Comparison of ENCODE assay signal across 9 cellular contexts in the genomic region with DNA sequence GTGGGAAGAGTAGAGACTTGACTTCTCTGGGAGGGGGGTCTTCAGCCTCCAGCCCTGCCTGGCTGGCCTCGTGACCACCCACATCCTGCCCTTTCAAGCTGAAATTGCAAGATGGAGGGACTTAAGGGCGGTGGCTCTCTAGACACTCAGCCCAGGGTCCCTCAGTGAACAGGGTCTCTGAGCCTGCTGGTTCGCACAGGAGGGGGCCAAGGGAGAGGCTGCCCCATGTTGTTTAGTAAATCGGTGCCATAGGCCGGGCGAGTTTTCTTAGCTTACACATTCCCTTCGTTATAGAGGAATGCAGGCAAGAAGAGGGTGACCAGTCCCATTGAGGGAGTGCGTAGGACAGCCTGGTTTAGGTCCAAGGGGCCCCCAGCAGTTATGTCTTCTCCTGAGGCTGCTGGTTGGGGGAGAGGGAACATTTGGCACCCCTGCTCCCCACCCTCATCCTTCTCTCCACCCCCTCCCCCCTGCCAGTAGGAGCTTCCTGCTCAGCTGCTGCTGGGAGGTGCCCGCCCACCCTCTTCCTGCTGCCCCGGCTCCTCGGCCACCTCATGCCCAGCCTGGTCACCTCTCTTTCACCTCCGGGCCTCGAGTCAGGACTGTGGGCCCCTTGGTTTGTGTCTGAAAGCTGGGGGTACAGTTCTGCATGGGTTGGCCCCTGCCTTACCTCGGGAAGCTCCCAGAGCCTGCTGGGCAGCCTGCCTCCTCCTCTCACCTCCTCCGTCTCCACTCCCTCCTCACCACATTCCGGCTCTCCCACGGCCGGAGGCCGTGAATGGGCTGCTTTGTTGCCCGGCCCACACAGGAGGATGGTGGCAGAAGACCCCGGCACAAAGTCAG. TPM values are rescaled to one million over a fixed set of nuclear protein-coding genes. Genes with fewer than 3 reads are reported as not detected.
DNase-seq lines count a peak whose midpoint lies in the region; ATAC-seq and TF ChIP-seq lines count a peak whose summit lies in the region.
"Had no signal": no experiment of that assay in that cellular context is flagged by ENCODE, and none has a peak within 500 bp of the region (broad histone marks: within the 10 kb centered on the region; RNA-seq: fewer than 3 reads in every experiment).

No MANE protein-coding gene starts in this region.

- DNase-seq in A673 (ENCODE audit: low spot score) (peak; percentile 64), caudate nucleus (lab: John Stamatoyannopoulos, UW) (peak in 1 of 61 donors; percentile 25), mesothelial cell of epicardium (ENCODE audit: low spot score in 2 of 2, unreplicated experiment in 2 of 2) (peak in 1 of 2 experiments; percentile 49), erythroblast (lab: John Stamatoyannopoulos, UW) (no peak), D341Med (ENCODE audit: low spot score) (no peak), NCI-H69 (lab: John Stamatoyannopoulos, UW) (no peak)

- H3K9me3 ChIP-seq in A673 (ENCODE audit: low read depth, low read length, poor library complexity, severe bottlenecking) = no peaks in the 10 kb centered on the region
- H3K9me3 ChIP-seq in HUES6 (ENCODE audit: control insufficient read depth, insufficient read depth, low read depth, low read length) = no peaks in the 10 kb centered on the region

- H3K27ac ChIP-seq in A673 (ENCODE audit: low read depth, low read length, poor library complexity, severe bottlenecking) (peak overlapping the region; percentile 89), HUES6 (ENCODE audit: low read depth, low read length) (no peak overlapping the region; the same call in 1 of the 2 replicates), caudate nucleus (ENCODE audit: low read depth, low read length) (peak overlapping the region; percentile 62)

- peak overlapping the region; percentile 35 for H3K4me3 ChIP-seq in A673 (ENCODE audit: low read depth, low read length, poor library complexity, severe bottlenecking)
- H3K4me3 ChIP-seq in HUES6 (ENCODE audit: low read depth, low read length) = no peak overlapping the region

- TF ChIP-seq CTCF in A673 (conservative IDR thresholded peaks at IDR 0.05; ENCODE audit: low read depth, low read length) (no peak), mesothelial cell of epicardium (IDR thresholded peaks at IDR 0.05; ENCODE audit: unreplicated experiment) (no peak)

- peaks cover 5% of the 10 kb centered on the region for H3K36me3 Mint-ChIP-seq in mesothelial cell of epicardium

- TF ChIP-seq POLR2A in erythroblast (IDR thresholded peaks at IDR 0.05; ENCODE audit: low read length) = no peak

- H3K4me3 Mint-ChIP-seq in mesothelial cell of epicardium = peak overlapping the region; percentile 18
- H3K4me3 Mint-ChIP-seq: T-helper 2 cell treated with Interferon-gamma antibody and Interleukin-4, amounts not matched to agents 5 μg/mL and 100 μg/mL, for 36 hours had no signal

- BruUV-seq in A673 (replicated peaks; lab: Mats Ljungman, UMichigan) = no TSS peak

- H3K36me3 ChIP-seq in A673 (ENCODE audit: insufficient read depth, low read length, poor library complexity, severe bottlenecking) (peaks cover 18% of the 10 kb centered on the region), HUES6 (ENCODE audit: control insufficient read depth, insufficient read depth, low read length) (peaks cover 23% of the 10 kb centered on the region)

- no peaks in the 10 kb centered on the region for H3K27me3 Mint-ChIP-seq in mesothelial cell of epicardium (ENCODE audit: low read depth)

- CTCF ChIA-PET in A673 (lab: Charles Lee) = interaction anchor here (0.6 to 1.4 kb wide), 3 partner anchors 26 to 100 kb away, joined by 4 to 6 read pairs (median 4); no protein-coding TSS in a partner anchor

- H3K27ac Mint-ChIP-seq in mesothelial cell of epicardium = peak overlapping the region; percentile 64
- H3K27ac Mint-ChIP-seq: T-helper 2 cell treated with Interferon-gamma antibody and Interleukin-4, amounts not matched to agents 5 μg/mL and 100 μg/mL, for 36 hours had no signal

- H3K27me3 ChIP-seq in A673 (replicated peaks; ENCODE audit: insufficient read depth, low read depth, low read length, poor library complexity) = no peaks in the 10 kb centered on the region
- no peaks in the 10 kb centered on the region for H3K27me3 ChIP-seq in HUES6 (ENCODE audit: control insufficient read depth, insufficient read depth, low read length)

- ATAC-seq in GM18907 (IDR thresholded peaks at IDR 0.05; ENCODE audit: unreplicated experiment) = no peak

- no peaks in the 10 kb centered on the region for H3K9me3 Mint-ChIP-seq in mesothelial cell of epicardium
- H3K9me3 Mint-ChIP-seq: T-helper 2 cell treated with Interferon-gamma antibody and Interleukin-4, amounts not matched to agents 5 μg/mL and 100 μg/mL, for 36 hours had no signal

- intact Hi-C loops in A673 (cut with micrococcal nuclease; ENCODE audit: unreplicated experiment) = no loop called here

- peaks cover 45% of the 10 kb centered on the region for H3K4me1 Mint-ChIP-seq in mesothelial cell of epicardium

- POLR2A ChIA-PET in A673 (lab: Charles Lee; ENCODE audit: low non-redundant PET) = interaction anchor here (0.5 to 0.6 kb wide), 2 partner anchors 33 to 148 kb away, joined by 3 to 16 read pairs; no protein-coding TSS in a partner anchor

- H3K4me1 ChIP-seq in A673 (ENCODE audit: insufficient read depth, low read length, poor library complexity, severe bottlenecking) (peaks cover 41% of the 10 kb centered on the region), HUES6 (ENCODE audit: control insufficient read depth, insufficient read depth, low read length) (peaks cover 21% of the 10 kb centered on the region; the same call in 1 of the 2 replicates)

- peak overlapping the region; percentile 23 for H3K9ac ChIP-seq in HUES6 (ENCODE audit: low read length)

RNA-seq across cellular contexts. Expression of a gene that starts 3.9 kb away (rescaled TPM):
- 43.2 and 51.1 TPM in 2 replicates for total RNA-seq in A673 (2021)
- 23.5 to 26.4 TPM (median 25.0 TPM) in 3 replicates for total RNA-seq in mesothelial cell of epicardium

RNA-seq across cellular contexts. Expression of a gene that starts 7.9 kb away (rescaled TPM):
- 5.3 and 7.4 TPM in 2 replicates for total RNA-seq in A673 (2021)
- total RNA-seq in mesothelial cell of epicardium = 3.9 to 4.7 TPM (median 4.7 TPM) in 3 replicates

RNA-seq across cellular contexts. Expression of a gene that starts 32.3 kb away (rescaled TPM):
- total RNA-seq in A673 (2021) = 196 and 211 TPM in 2 replicates
- 236 to 269 TPM (median 246 TPM) in 3 replicates for total RNA-seq in mesothelial cell of epicardium

RNA-seq across cellular contexts. Expression of a gene that starts 35.8 kb away (rescaled TPM):
- total RNA-seq in A673 (2021) (2.3 and 3.5 TPM in 2 replicates), mesothelial cell of epicardium (0.49 to 0.75 TPM (median 0.60 TPM) in 3 replicates)

RNA-seq across cellular contexts. Expression of a gene that starts 56.7 kb away (rescaled TPM):
- total RNA-seq in A673 (2021) (125 and 149 TPM in 2 replicates), mesothelial cell of epicardium (80.1 to 85.3 TPM (median 81.3 TPM) in 3 replicates)
